ENCODE assay signal across 17 cellular contexts in the genomic region with DNA sequence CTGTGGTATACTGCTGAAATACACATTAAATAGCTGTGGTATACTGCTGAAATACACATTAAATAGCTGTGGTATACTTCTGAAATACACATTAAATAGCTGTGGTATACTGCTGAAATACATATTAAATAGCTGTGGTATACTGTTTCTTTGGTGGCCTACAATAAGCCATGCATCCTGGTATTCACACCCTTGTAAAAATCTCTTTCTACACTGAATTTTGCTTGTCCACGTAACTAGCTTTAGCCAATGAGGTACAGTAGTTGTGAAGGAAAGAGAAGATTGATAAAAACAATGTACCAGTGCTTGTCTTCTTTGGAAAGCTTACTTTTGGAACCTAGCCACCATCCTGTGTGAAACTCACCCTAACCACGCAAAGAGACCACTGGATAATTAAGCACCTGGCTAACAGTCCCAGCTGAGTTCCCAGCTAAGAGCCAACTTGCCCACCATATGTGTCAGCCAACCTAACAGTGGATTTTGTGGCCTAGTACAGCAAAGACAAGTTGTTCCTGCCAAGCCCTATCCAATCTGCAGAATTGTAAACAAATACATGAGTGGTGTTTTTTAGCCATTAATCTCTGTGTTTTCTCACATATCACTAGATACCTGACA.
A peak's percentile ranks its signal among the peaks of the same experiment; 100 is the strongest.
DNase-seq lines count a peak whose midpoint lies in the region; ATAC-seq, FAIRE-seq and TF ChIP-seq lines count a peak whose summit lies in the region.
"Had no signal": no experiment of that assay in that cellular context is flagged by ENCODE, and none has a peak within 500 bp of the region (broad histone marks: within the 10 kb centered on the region; RNA-seq: fewer than 3 reads in every experiment).

No MANE protein-coding gene starts in this region.

- peaks cover 3 to 54% (median 14%) of the 10 kb centered on the region in 4 donors for H3K36me3 ChIP-seq in upper lobe of left lung

- H3K27me3 ChIP-seq in upper lobe of left lung: no peaks in the 10 kb centered on the region

- H3K9me3 ChIP-seq in upper lobe of left lung: peaks cover 0 to 5% (median 0%) of the 10 kb centered on the region in 4 donors

- DNase-seq in EH (ENCODE audit: low read depth): peak; percentile 40
- no peak for DNase-seq in H54 (ENCODE audit: insufficient read length, low spot score)
- DNase-seq in RPMI7951 (ENCODE audit: low read depth): peak; percentile 23
- DNase-seq in fibroblast of peridontal ligament (ENCODE audit: extremely low read depth): peak; percentile 34
- no peak for DNase-seq in effector CD4-positive, alpha-beta T cell
- DNase-seq in upper lobe of left lung: no peak
- no peak for DNase-seq in anterior cingulate cortex (lab: John Stamatoyannopoulos, UW)
- DNase-seq in mesenteric fat pad (ENCODE audit: low spot score): no peak
- DNase-seq: AML-193, DMS 273 treated with DMSO at 0.1 percent for 48 hours, H7, NCI-H1417 treated with DMSO at 0.1 percent for 48 hours, NCI-H1930, NCI-H510A treated with DMSO at 0.1 percent for 48 hours, SHP77 treated with DMSO at 0.1 percent for 48 hours had no signal

- no peak for ATAC-seq in upper lobe of left lung (ENCODE audit: low FRiP score in 2 of 2)
- ATAC-seq: SK-N-SH treated with all-trans-retinoic acid at 6 μM for 48 hours had no signal

- no peaks in the 10 kb centered on the region for H3K4me1 ChIP-seq in upper lobe of left lung

- no peak overlapping the region for H3K27ac ChIP-seq in upper lobe of left lung

- no peak overlapping the region for H3K4me3 ChIP-seq in upper lobe of left lung

- no peak for TF ChIP-seq EP300 in upper lobe of left lung (IDR thresholded peaks at IDR 0.05)

- TF ChIP-seq POLR2A in H54 (IDR thresholded peaks at IDR 0.05; ENCODE audit: low read depth, low read length) (no peak), upper lobe of left lung (IDR thresholded peaks at IDR 0.05) (no peak)

- peak; percentile 23 for FAIRE-seq in H54 (lab: Jason Lieb, UNC)
- FAIRE-seq: RCC 7860 had no signal

- no peak for TF ChIP-seq CTCF in upper lobe of left lung (IDR thresholded peaks at IDR 0.05)

- WGBS in upper lobe of left lung, 2 donors: 91 to 97% methylated on average over 2 of the region's 2 CpGs

Comparison
In these comparisons a context has a peak if more than half of its experiments do, and no peak if none do; other contexts are left out.
1. DNase-seq: peak in EH (single experiment), RPMI7951 (single experiment) and fibroblast of peridontal ligament (single experiment); none in H54 (single experiment), effector CD4-positive, alpha-beta T cell (single experiment), upper lobe of left lung (0 of 2), anterior cingulate cortex (0 of 58) and mesenteric fat pad (single experiment).